In genomic region chr9:130443840-130444492, GRCh38 we compare ENCODE assay signal across 10 cellular contexts. TPM values are rescaled to one million over a fixed set of nuclear protein-coding genes. Genes with fewer than 3 reads are reported as not detected.
DNase-seq lines count a peak whose midpoint lies in the region; ATAC-seq and TF ChIP-seq lines count a peak whose summit lies in the region.
"Had no signal": no experiment of that assay in that cellular context is flagged by ENCODE, and none has a peak within 500 bp of the region (broad histone marks: within the 10 kb centered on the region; RNA-seq: fewer than 3 reads in every experiment).

No MANE protein-coding gene starts in this region.

- H3K4me1 ChIP-seq in GM23338 (ENCODE audit: insufficient read depth) (peaks cover 35% of the 10 kb centered on the region), smooth muscle cell (ENCODE audit: low read depth) (peaks cover 33% of the 10 kb centered on the region)

- peaks cover 25% of the 10 kb centered on the region; the same call in 2 of the 3 replicates for H3K36me3 Mint-ChIP-seq in GM23338 (ENCODE audit: low read depth)
- H3K36me3 Mint-ChIP-seq in activated T-helper 17 cell treated with anti-CD3 and anti-CD28 coated beads, Interleukin-2, amount 50 U/mL, for 72 hours (ENCODE audit: low read depth), result no peaks in the 10 kb centered on the region

- H3K79me2 ChIP-seq in GM23338 (replicated peaks; ENCODE audit: insufficient read depth), result no peaks in the 10 kb centered on the region; the same call in 1 of the 2 replicates
- H3K79me2 ChIP-seq in smooth muscle cell (ENCODE audit: low read depth), result peaks cover 3% of the 10 kb centered on the region

- no peak overlapping the region for H3K9ac ChIP-seq in smooth muscle cell (ENCODE audit: low read depth)

- H3K4me2 ChIP-seq in GM23338 (peak overlapping the region; percentile 96), smooth muscle cell (peak overlapping the region; percentile 96)

- no peaks in the 10 kb centered on the region for H3K9me2 ChIP-seq in GM23338 (ENCODE audit: insufficient read depth)

- H2AFZ ChIP-seq in GM23338 (peak overlapping the region; percentile 96), smooth muscle cell (ENCODE audit: low read depth) (no peak overlapping the region)

- H3K27me3 ChIP-seq in GM23338 (ENCODE audit: insufficient read depth) (peaks cover 30% of the 10 kb centered on the region), smooth muscle cell (ENCODE audit: low read depth) (no peaks in the 10 kb centered on the region)

- no peaks in the 10 kb centered on the region for H4K20me1 ChIP-seq in GM23338 (replicated peaks; ENCODE audit: insufficient read depth)
- H4K20me1 ChIP-seq in smooth muscle cell (ENCODE audit: low read depth), result peaks cover 7% of the 10 kb centered on the region

- H3K4me1 Mint-ChIP-seq in GM23338, result peaks cover 33% of the 10 kb centered on the region
- no peaks in the 10 kb centered on the region for H3K4me1 Mint-ChIP-seq in activated T-helper 17 cell treated with anti-CD3 and anti-CD28 coated beads, Interleukin-2, amount 50 U/mL, for 72 hours
- H3K4me1 Mint-ChIP-seq in stimulated activated naive CD8-positive, alpha-beta T cell treated with anti-CD3 and anti-CD28 coated beads, Interleukin-15, amount 100 ng/mL, for 72 hours, result peaks cover 35% of the 10 kb centered on the region

- peak overlapping the region; percentile 23; the same call in 1 of the 3 replicates for H3K4me3 Mint-ChIP-seq in GM23338
- H3K4me3 Mint-ChIP-seq in activated T-helper 17 cell treated with anti-CD3 and anti-CD28 coated beads, Interleukin-2, amount 50 U/mL, for 72 hours, result peak overlapping the region; percentile 7
- H3K4me3 Mint-ChIP-seq in stimulated activated naive CD8-positive, alpha-beta T cell treated with anti-CD3 and anti-CD28 coated beads, Interleukin-15, amount 100 ng/mL, for 72 hours, result peak overlapping the region in 1 of 2 donors; percentile 56

- H3K9me3 Mint-ChIP-seq in GM23338, result peaks cover 16% of the 10 kb centered on the region
- H3K9me3 Mint-ChIP-seq in activated T-helper 17 cell treated with anti-CD3 and anti-CD28 coated beads, Interleukin-2, amount 50 U/mL, for 72 hours, result no peaks in the 10 kb centered on the region
- peaks cover 5 to 7% of the 10 kb centered on the region in 2 donors for H3K9me3 Mint-ChIP-seq in stimulated activated naive CD8-positive, alpha-beta T cell treated with anti-CD3 and anti-CD28 coated beads, Interleukin-15, amount 100 ng/mL, for 72 hours

- H3K27ac ChIP-seq in GM23338 (ENCODE audit: low read depth) (no peak overlapping the region), smooth muscle cell (ENCODE audit: low read depth) (no peak overlapping the region)

- H3K27me3 Mint-ChIP-seq in GM23338 (ENCODE audit: insufficient read depth, low read depth, poor library complexity), result peaks cover 43% of the 10 kb centered on the region
- H3K27me3 Mint-ChIP-seq in activated T-helper 17 cell treated with anti-CD3 and anti-CD28 coated beads, Interleukin-2, amount 50 U/mL, for 72 hours, result peaks cover 21% of the 10 kb centered on the region
- peaks cover 56% of the 10 kb centered on the region for H3K27me3 Mint-ChIP-seq in stimulated activated naive CD8-positive, alpha-beta T cell treated with anti-CD3 and anti-CD28 coated beads, Interleukin-15, amount 100 ng/mL, for 72 hours

- ATAC-seq in GM23338 (no peak), left lobe of liver (peak; percentile 35)
- ATAC-seq in activated T-helper 17 cell treated with anti-CD3 and anti-CD28 coated beads, Interleukin-2, amount 50 U/mL, for 72 hours (replicated peaks), result no peak
- no peak for ATAC-seq in stimulated activated naive CD8-positive, alpha-beta T cell treated with anti-CD3 and anti-CD28 coated beads, Interleukin-15, amount 100 ng/mL, for 72 hours

- 63% methylated on average over 13 of the region's 14 CpGs for WGBS in smooth muscle cell (ENCODE audit: low lambda C conversion rate)

- TF ChIP-seq CTCF in GM23338 (conservative IDR thresholded peaks at IDR 0.05; ENCODE audit: low read depth in 2 of 2) (no peak), smooth muscle cell (IDR thresholded peaks at IDR 0.05; ENCODE audit: borderline replicate concordance, insufficient read depth, poor library complexity, severe bottlenecking) (no peak)

- no peaks in the 10 kb centered on the region for H3K9me3 ChIP-seq in smooth muscle cell (replicated peaks; ENCODE audit: low read depth)

- H3K36me3 ChIP-seq in GM23338 (ENCODE audit: insufficient read depth), result peaks cover 7% of the 10 kb centered on the region; the same call in 1 of the 2 replicates
- no peaks in the 10 kb centered on the region for H3K36me3 ChIP-seq in smooth muscle cell (ENCODE audit: low read depth)

- H3K4me3 ChIP-seq in GM23338 (peak overlapping the region; percentile 85), smooth muscle cell (peak overlapping the region; percentile 61)

- no peak overlapping the region for H3K27ac Mint-ChIP-seq in GM23338
- no peak overlapping the region for H3K27ac Mint-ChIP-seq in activated T-helper 17 cell treated with anti-CD3 and anti-CD28 coated beads, Interleukin-2, amount 50 U/mL, for 72 hours
- no peak overlapping the region for H3K27ac Mint-ChIP-seq in stimulated activated naive CD8-positive, alpha-beta T cell treated with anti-CD3 and anti-CD28 coated beads, Interleukin-15, amount 100 ng/mL, for 72 hours
- H3K27ac Mint-ChIP-seq: activated CD4-positive, alpha-beta T cell treated with anti-CD3 and anti-CD28 coated beads for 36 hours had no signal

- H3F3A ChIP-seq in GM23338 (replicated peaks; ENCODE audit: low read depth) (peaks cover 8% of the 10 kb centered on the region; the same call in 1 of the 2 replicates), smooth muscle cell (ENCODE audit: low read depth) (no peaks in the 10 kb centered on the region)

- DNase-seq in GM23338 (ENCODE audit: low spot score) (no peak), left lobe of liver (ENCODE audit: low spot score) (peak; percentile 85), smooth muscle cell (lab: John Stamatoyannopoulos, UW; ENCODE audit: unreplicated experiment) (no peak), SIG-M5 treated with dmso at 0.1 percent for 504 hours (lab: John Stamatoyannopoulos, UW; ENCODE audit: unreplicated experiment) (no peak), cerebellar nuclear complex (lab: John Stamatoyannopoulos, UW) (no peak)
- no peak for DNase-seq in stimulated activated CD4-positive, alpha-beta T cell treated with anti-CD3 and anti-CD28 coated beads, Interleukin-2, amount 100 ng/mL, for 48 hours
- DNase-seq in stimulated activated naive CD8-positive, alpha-beta T cell treated with anti-CD3 and anti-CD28 coated beads, Interleukin-15, amount 100 ng/mL, for 72 hours, result no peak
- DNase-seq: Karpas-422 had no signal

TF ChIP-seq in GM23338, 12 proteins besides CTCF, POLR2A, EP300 and RAD21 (continues in another document):
- TF ChIP-seq EZH2 (IDR thresholded peaks at IDR 0.05; ENCODE audit: low read depth, unreplicated experiment) (no peak), POLR2AphosphoS5 (IDR thresholded peaks at IDR 0.05; ENCODE audit: low read depth) (no peak), EZH2phosphoT487 (IDR thresholded peaks at IDR 0.05; ENCODE audit: unreplicated experiment) (no peak)

RNA-seq across cellular contexts. Expression of gene ASS1, which starts 0.8 kb away (rescaled TPM):
- total RNA-seq in GM23338 (2014; rRNA removed; shearing (Covaris generic)), result 98.1 and 103 TPM in 2 replicates
- polyA plus RNA-seq in GM23338 (2016; fragmentation: Nextera tagmentation; extraction: Ambion mirVana), result 65.8 and 72.5 TPM in 2 replicates
- total RNA-seq in activated T-helper 17 cell treated with anti-CD3 and anti-CD28 coated beads, Interleukin-2, amount 50 U/mL, for 72 hours, result 1 to 10 TPM in 1 of 2 donors, under 1 TPM in 1; 0.69 to 1.4 TPM
- total RNA-seq in left lobe of liver, result 1,233 TPM
- 78.2 and 95.7 TPM in 2 replicates for total RNA-seq in smooth muscle cell
- 80.5 and 81.5 TPM in 2 replicates for polyA plus RNA-seq in smooth muscle cell

Comparison
In these comparisons a context has a peak if more than half of its experiments do, and no peak if none do; other contexts are left out.
1. RNA of gene ASS1, which starts 0.8 kb away (total RNA-seq): 1,233 TPM in left lobe of liver (single experiment), 98.1 to 103 TPM in GM23338 and 78.2 to 95.7 TPM in smooth muscle cell; 0.69 to 1.4 TPM in activated T-helper 17 cell treated with anti-CD3 and anti-CD28 coated beads, Interleukin-2, amount 50 U/mL, for 72 hours; every median in the first group is over 10 times any median in the second.